In genomic region chr10:93060887-93061593, GRCh38 we compare ENCODE assay signal across 22 cellular contexts. TPM values are rescaled to one million over a fixed set of nuclear protein-coding genes. Genes with fewer than 3 reads are reported as not detected.
A peak's percentile ranks its signal among the peaks of the same experiment; 100 is the strongest.
DNase-seq lines count a peak whose midpoint lies in the region; ATAC-seq and TF ChIP-seq lines count a peak whose summit lies in the region.
"Had no signal": no experiment of that assay in that cellular context is flagged by ENCODE, and none has a peak within 500 bp of the region (broad histone marks: within the 10 kb centered on the region; RNA-seq: fewer than 3 reads in every experiment).

No MANE protein-coding gene starts in this region.

- H3K27ac Mint-ChIP-seq in endodermal cell: no peak overlapping the region
- H3K27ac Mint-ChIP-seq in naive thymus-derived CD4-positive, alpha-beta T cell: no peak overlapping the region
- no peak overlapping the region for H3K27ac Mint-ChIP-seq in activated naive CD8-positive, alpha-beta T cell treated with anti-CD3 and anti-CD28 coated beads, Interleukin-2, amount 50 U/mL, for 24 hours
- H3K27ac Mint-ChIP-seq: activated naive CD8-positive, alpha-beta T cell treated with anti-CD3 and anti-CD28 coated beads, Interleukin-2, amount 10 ng/mL, durations not matched to agents 7 days and 5 days; type B pancreatic cell had no signal

- H3K9me3 ChIP-seq in HUES48 (ENCODE audit: control insufficient read depth, insufficient read depth, low read length): no peaks in the 10 kb centered on the region
- peaks cover 17% of the 10 kb centered on the region for H3K9me3 ChIP-seq in endodermal cell (ENCODE audit: control insufficient read depth, low read length)
- no peaks in the 10 kb centered on the region for H3K9me3 ChIP-seq in naive thymus-derived CD4-positive, alpha-beta T cell (ENCODE audit: control insufficient read depth in 2 of 3, low read length in 3 of 3)
- H3K9me3 ChIP-seq: left ventricle myocardium inferior, psoas muscle had no signal

- H3K9ac ChIP-seq in HUES48 (ENCODE audit: low read depth, low read length) (no peak overlapping the region), endodermal cell (ENCODE audit: extremely low read depth, low read length, poor library complexity, severe bottlenecking) (no peak overlapping the region)

- H3K27ac ChIP-seq in HUES48 (ENCODE audit: low read depth, low read length): no peak overlapping the region
- H3K27ac ChIP-seq in endodermal cell (ENCODE audit: low read depth, low read length): no peak overlapping the region
- no peak overlapping the region for H3K27ac ChIP-seq in naive thymus-derived CD4-positive, alpha-beta T cell (ENCODE audit: low read depth, low read length)
- H3K27ac ChIP-seq: left ventricle myocardium inferior, psoas muscle, WERI-Rb-1 had no signal

- peaks cover 3% of the 10 kb centered on the region for H3K9me3 Mint-ChIP-seq in endodermal cell
- H3K9me3 Mint-ChIP-seq in naive thymus-derived CD4-positive, alpha-beta T cell: no peaks in the 10 kb centered on the region
- H3K9me3 Mint-ChIP-seq in activated naive CD8-positive, alpha-beta T cell treated with anti-CD3 and anti-CD28 coated beads, Interleukin-2, amount 50 U/mL, for 24 hours: no peaks in the 10 kb centered on the region
- H3K9me3 Mint-ChIP-seq: activated naive CD8-positive, alpha-beta T cell treated with anti-CD3 and anti-CD28 coated beads, Interleukin-2, amount 10 ng/mL, durations not matched to agents 7 days and 5 days; CD4-positive, alpha-beta memory T cell; type B pancreatic cell had no signal

- H3K27me3 Mint-ChIP-seq in endodermal cell (ENCODE audit: insufficient read depth): peaks cover 83% of the 10 kb centered on the region
- peaks cover 32 to 46% (median 42%) of the 10 kb centered on the region in 5 donors for H3K27me3 Mint-ChIP-seq in naive thymus-derived CD4-positive, alpha-beta T cell
- peaks cover 41% of the 10 kb centered on the region for H3K27me3 Mint-ChIP-seq in activated naive CD8-positive, alpha-beta T cell treated with anti-CD3 and anti-CD28 coated beads, Interleukin-2, amount 50 U/mL, for 24 hours

- peaks cover 13% of the 10 kb centered on the region for H3K36me3 Mint-ChIP-seq in endodermal cell (ENCODE audit: low read depth)
- peaks cover 4 to 33% (median 23%) of the 10 kb centered on the region in 5 donors for H3K36me3 Mint-ChIP-seq in naive thymus-derived CD4-positive, alpha-beta T cell
- peaks cover 18% of the 10 kb centered on the region for H3K36me3 Mint-ChIP-seq in activated naive CD8-positive, alpha-beta T cell treated with anti-CD3 and anti-CD28 coated beads, Interleukin-2, amount 50 U/mL, for 24 hours (ENCODE audit: low read depth)

- H3K36me3 ChIP-seq in HUES48 (ENCODE audit: control insufficient read depth, insufficient read depth, low read length) (no peaks in the 10 kb centered on the region), endodermal cell (ENCODE audit: control insufficient read depth, insufficient read depth, low read length) (peaks cover 5% of the 10 kb centered on the region)
- peaks cover 0 to 5% (median 0%) of the 10 kb centered on the region in 3 experiments for H3K36me3 ChIP-seq in naive thymus-derived CD4-positive, alpha-beta T cell (ENCODE audit: control insufficient read depth in 2 of 3, insufficient read depth in 3 of 3, low read length in 3 of 3)

- H3K27me3 ChIP-seq in HUES48 (ENCODE audit: control insufficient read depth, insufficient read depth, low read length) (peaks cover 87% of the 10 kb centered on the region), endodermal cell (ENCODE audit: control insufficient read depth, insufficient read depth, low read length, poor library complexity, severe bottlenecking) (peaks cover 96% of the 10 kb centered on the region)
- H3K27me3 ChIP-seq in naive thymus-derived CD4-positive, alpha-beta T cell (ENCODE audit: control insufficient read depth in 2 of 2, insufficient read depth in 2 of 2, low read length in 2 of 2): no peaks in the 10 kb centered on the region

- H3K4me3 Mint-ChIP-seq in endodermal cell: peak overlapping the region; percentile 40
- peak overlapping the region in 6 of 10 donors; percentile 34 to 80 (median 71) for H3K4me3 Mint-ChIP-seq in naive thymus-derived CD4-positive, alpha-beta T cell
- no peak overlapping the region for H3K4me3 Mint-ChIP-seq in activated naive CD8-positive, alpha-beta T cell treated with anti-CD3 and anti-CD28 coated beads, Interleukin-2, amount 50 U/mL, for 24 hours

- ATAC-seq in naive thymus-derived CD4-positive, alpha-beta T cell: no peak
- ATAC-seq in activated naive CD8-positive, alpha-beta T cell treated with anti-CD3 and anti-CD28 coated beads, Interleukin-2, amount 50 U/mL, for 24 hours: no peak
- ATAC-seq in HG03432 (IDR thresholded peaks at IDR 0.05; ENCODE audit: unreplicated experiment): no peak
- ATAC-seq in GM21367 (IDR thresholded peaks at IDR 0.05; ENCODE audit: unreplicated experiment): no peak

- DNase-seq in AG08396 (ENCODE audit: low spot score) (peak; percentile 16), endodermal cell (no peak), NCI-H1694 treated with DMSO at 0.1 percent for 48 hours (lab: John Stamatoyannopoulos, UW) (no peak)
- no peak for DNase-seq in naive thymus-derived CD4-positive, alpha-beta T cell
- no peak for DNase-seq in activated naive CD8-positive, alpha-beta T cell treated with anti-CD3 and anti-CD28 coated beads, Interleukin-2, amount 50 U/mL, for 24 hours
- DNase-seq: hypothalamus; left ventricle myocardium inferior; MV-4-11; NCI-H2081 treated with DMSO at 0.1 percent for 48 hours; NCI-H510A treated with DMSO at 0.1 percent for 48 hours; psoas muscle; stimulated activated CD4-positive, alpha-beta T cell treated with anti-CD3 and anti-CD28 coated beads, Interleukin-12 subunit alpha, Interleukin-12 subunit beta, amount 100 ng/mL, for 4 hours; stimulated activated naive CD4-positive, alpha-beta T cell treated with Interleukin-2 at 50 U/mL for 16 hours; WERI-Rb-1 had no signal

- peaks cover 22% of the 10 kb centered on the region for H3K4me1 ChIP-seq in HUES48 (ENCODE audit: control insufficient read depth, insufficient read depth, low read length)
- H3K4me1 ChIP-seq in endodermal cell (ENCODE audit: control insufficient read depth, insufficient read depth, low read length): peaks cover 2% of the 10 kb centered on the region
- peaks cover 0 to 13% of the 10 kb centered on the region in 2 donors for H3K4me1 ChIP-seq in naive thymus-derived CD4-positive, alpha-beta T cell (ENCODE audit: control insufficient read depth in 2 of 2, insufficient read depth in 2 of 2, low read length in 2 of 2)

- H3K4me3 ChIP-seq in HUES48 (ENCODE audit: low read depth, low read length): peak overlapping the region; percentile 54
- H3K4me3 ChIP-seq in endodermal cell (ENCODE audit: low read length): peak overlapping the region; percentile 61
- no peak overlapping the region for H3K4me3 ChIP-seq in naive thymus-derived CD4-positive, alpha-beta T cell (ENCODE audit: low read length)

- CTCF ChIA-PET in naive thymus-derived CD4-positive, alpha-beta T cell (lab: Charles Lee): no interaction called here

- WGBS in endodermal cell (ENCODE audit: insufficient coverage in 1 of 2, insufficient read length in 1 of 2), 2 experiments: 26 to 55% methylated on average over 31 to 45 of the region's 45 CpGs

- POLR2A ChIA-PET in naive thymus-derived CD4-positive, alpha-beta T cell (lab: Charles Lee): no interaction called here

- peaks cover 15% of the 10 kb centered on the region for H3K4me1 Mint-ChIP-seq in endodermal cell
- peaks cover 12 to 40% (median 33%) of the 10 kb centered on the region in 7 donors for H3K4me1 Mint-ChIP-seq in naive thymus-derived CD4-positive, alpha-beta T cell
- H3K4me1 Mint-ChIP-seq in activated naive CD8-positive, alpha-beta T cell treated with anti-CD3 and anti-CD28 coated beads, Interleukin-2, amount 50 U/mL, for 24 hours: peaks cover 19% of the 10 kb centered on the region

- no peak for TF ChIP-seq CTCF in endodermal cell (conservative IDR thresholded peaks at IDR 0.05)

- intact Hi-C loops in naive thymus-derived CD4-positive, alpha-beta T cell (cut with micrococcal nuclease): no loop called here

RNA-seq across cellular contexts. Expression of gene CYP26C1, which starts 0.4 kb away (rescaled TPM):
- total RNA-seq in endodermal cell: under 1 TPM; 0.35 to 0.44 TPM
- 57.5 TPM for polyA plus RNA-seq in endodermal cell (2013, experiment 1 of 2)
- 36.3 TPM for polyA plus RNA-seq in endodermal cell (2013, experiment 2 of 2)
- total RNA-seq in naive thymus-derived CD4-positive, alpha-beta T cell: under 1 TPM; 0.10 to 0.38 (median 0.27) TPM
- polyA plus RNA-seq in naive thymus-derived CD4-positive, alpha-beta T cell: not detected
- total RNA-seq: IMR-90, left ventricle myocardium inferior had no signal

RNA-seq across cellular contexts. Expression of gene CYP26A1, which starts 12.7 kb away (rescaled TPM):
- 100 to 1,000 TPM; 800 to 857 TPM for total RNA-seq in endodermal cell
- 184 TPM for polyA plus RNA-seq in endodermal cell (2013, experiment 1 of 2)
- 223 TPM for polyA plus RNA-seq in endodermal cell (2013, experiment 2 of 2)
- not detected for total RNA-seq in naive thymus-derived CD4-positive, alpha-beta T cell
- not detected for polyA plus RNA-seq in naive thymus-derived CD4-positive, alpha-beta T cell
- total RNA-seq: A673; CD4-positive, alpha-beta memory T cell; IMR-90; left ventricle myocardium inferior; psoas muscle had no signal
- polyA plus RNA-seq: CD4-positive, alpha-beta memory T cell had no signal

Comparison
In these comparisons a context has a peak if more than half of its experiments do, and no peak if none do; other contexts are left out.
1. RNA of gene CYP26A1, which starts 12.7 kb away (total RNA-seq): 800 to 857 TPM in endodermal cell; not detected in naive thymus-derived CD4-positive, alpha-beta T cell; every median in the first group is over 100 times any median in the second.